27 cellular contexts compared by ENCODE assay signal in the genomic region with DNA sequence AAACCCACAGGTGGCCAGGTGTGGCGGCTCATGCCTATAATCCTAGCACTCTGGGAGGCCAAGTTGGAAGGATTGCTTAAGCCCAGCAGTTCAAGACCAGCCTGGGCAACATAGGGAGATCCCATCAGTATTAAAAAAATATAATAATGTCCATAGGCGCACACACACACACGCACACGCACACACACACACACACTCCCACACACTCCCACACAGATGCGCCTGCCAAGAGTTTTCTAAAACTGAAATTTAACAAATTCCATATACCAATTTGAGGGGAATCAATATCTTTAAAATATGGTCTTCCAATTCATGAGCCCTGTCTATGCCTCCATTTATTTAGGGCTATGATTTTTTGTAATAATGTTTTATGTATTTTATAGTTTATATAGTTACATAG.
"Had no signal": no experiment of that assay in that cellular context is flagged by ENCODE, and none has a peak within 500 bp of the region (broad histone marks: within the 10 kb centered on the region; RNA-seq: fewer than 3 reads in every experiment).

No MANE protein-coding gene starts in this region.

- DNase-seq: natural killer cell; occipital lobe; ovary; right cardiac atrium; right lobe of liver; sigmoid colon; small intestine; stimulated activated CD4-positive, alpha-beta T cell treated with anti-CD3 and anti-CD28 coated beads, Interleukin-15, amount 100 ng/mL, for 24 hours; stimulated activated CD4-positive, alpha-beta T cell treated with anti-CD3 and anti-CD28 coated beads, Interleukin-2, amount 100 ng/mL, for 24 hours; stimulated activated CD4-positive, alpha-beta T cell treated with anti-CD3 and anti-CD28 coated beads, Interleukin-2, amount 100 ng/mL, for 48 hours; stimulated activated CD4-positive, alpha-beta T cell treated with anti-CD3 and anti-CD28 coated beads, Interleukin-4, amount 100 ng/mL, for 24 hours; stimulated activated naive B cell treated with anti-CD40 and anti-IgM and Interleukin-4, amounts not matched to agents 10 μg/mL and 1 μg/mL and 100 μg/mL, for 72 hours; stimulated activated naive CD4-positive, alpha-beta T cell treated with Interleukin-2 at 50 U/mL for 16 hours; stomach; thyroid gland; upper lobe of right lung; uterus had no signal

- H3K9ac ChIP-seq: neural progenitor cell, parathyroid adenoma had no signal

- H3K79me2 ChIP-seq: parathyroid adenoma had no signal

- H3K27me3 ChIP-seq: neural progenitor cell, ovary, right lobe of liver, sigmoid colon, stomach, thyroid gland, tibial nerve, upper lobe of right lung, uterus had no signal

- H3K4me1 ChIP-seq: neural progenitor cell, parathyroid adenoma, psoas muscle, right lobe of liver, sigmoid colon, stomach, thyroid gland, tibial nerve, upper lobe of right lung, uterus had no signal

- H3K9me3 Mint-ChIP-seq: natural killer cell; nephron; neural progenitor cell; stimulated activated effector memory CD8-positive, alpha-beta T cell treated with anti-CD3 and anti-CD28 coated beads, Interleukin-12 subunit alpha, Interleukin-12 subunit beta, amount 100 ng/mL, for 72 hours; stimulated activated naive B cell treated with anti-CD40 and anti-IgM and Interleukin-4, amounts not matched to agents 10 μg/mL and 1 μg/mL and 100 μg/mL, for 72 hours; stimulated activated naive CD8-positive, alpha-beta T cell treated with anti-CD3 and anti-CD28 coated beads, Interleukin-15, Interleukin-2, amounts not matched to agents 100 ng/mL and 50 ng/mL, for 24 hours; type B pancreatic cell had no signal

- H3K36me3 ChIP-seq: neural progenitor cell, ovary, right lobe of liver, thoracic aorta, thyroid gland, upper lobe of right lung, uterus had no signal

- H3K4me1 Mint-ChIP-seq: natural killer cell; nephron; stimulated activated effector memory CD8-positive, alpha-beta T cell treated with anti-CD3 and anti-CD28 coated beads, Interleukin-12 subunit alpha, Interleukin-12 subunit beta, amount 100 ng/mL, for 72 hours had no signal

- H3K27me3 Mint-ChIP-seq: progenitor cell of endocrine pancreas; stimulated activated naive B cell treated with anti-CD40 and anti-IgM and Interleukin-4, amounts not matched to agents 10 μg/mL and 1 μg/mL and 100 μg/mL, for 72 hours; stimulated activated naive CD8-positive, alpha-beta T cell treated with anti-CD3 and anti-CD28 coated beads, Interleukin-15, Interleukin-2, amounts not matched to agents 100 ng/mL and 50 ng/mL, for 24 hours; type B pancreatic cell had no signal

- FAIRE-seq: small intestine had no signal

- H3K4me3 ChIP-seq: neural progenitor cell, ovary, psoas muscle, right lobe of liver, sigmoid colon, stomach, thoracic aorta, thyroid gland, tibial nerve, upper lobe of right lung, uterus had no signal

- H2AFZ ChIP-seq: neural progenitor cell, parathyroid adenoma had no signal

- H3K27ac ChIP-seq: neural progenitor cell, ovary, parathyroid adenoma, psoas muscle, right lobe of liver, sigmoid colon, stomach, thoracic aorta, thyroid gland, tibial nerve, upper lobe of right lung, uterus had no signal

- H3K36me3 Mint-ChIP-seq: natural killer cell; stimulated activated effector memory CD8-positive, alpha-beta T cell treated with anti-CD3 and anti-CD28 coated beads, Interleukin-12 subunit alpha, Interleukin-12 subunit beta, amount 100 ng/mL, for 72 hours; stimulated activated naive B cell treated with anti-CD40 and anti-IgM and Interleukin-4, amounts not matched to agents 10 μg/mL and 1 μg/mL and 100 μg/mL, for 72 hours had no signal

- H3K27ac Mint-ChIP-seq: natural killer cell; nephron; neural progenitor cell; progenitor cell of endocrine pancreas; stimulated activated effector memory CD8-positive, alpha-beta T cell treated with anti-CD3 and anti-CD28 coated beads, Interleukin-12 subunit alpha, Interleukin-12 subunit beta, amount 100 ng/mL, for 72 hours; stimulated activated naive B cell treated with anti-CD40 and anti-IgM and Interleukin-4, amounts not matched to agents 10 μg/mL and 1 μg/mL and 100 μg/mL, for 72 hours; stimulated activated naive CD8-positive, alpha-beta T cell treated with anti-CD3 and anti-CD28 coated beads, Interleukin-15, Interleukin-2, amounts not matched to agents 100 ng/mL and 50 ng/mL, for 24 hours; type B pancreatic cell had no signal

- H3K4me3 Mint-ChIP-seq: natural killer cell; nephron; neural progenitor cell; stimulated activated effector memory CD8-positive, alpha-beta T cell treated with anti-CD3 and anti-CD28 coated beads, Interleukin-12 subunit alpha, Interleukin-12 subunit beta, amount 100 ng/mL, for 72 hours; stimulated activated naive B cell treated with anti-CD40 and anti-IgM and Interleukin-4, amounts not matched to agents 10 μg/mL and 1 μg/mL and 100 μg/mL, for 72 hours; stimulated activated naive CD8-positive, alpha-beta T cell treated with anti-CD3 and anti-CD28 coated beads, Interleukin-15, Interleukin-2, amounts not matched to agents 100 ng/mL and 50 ng/mL, for 24 hours; type B pancreatic cell had no signal

- ATAC-seq: natural killer cell; psoas muscle; right cardiac atrium; right lobe of liver; stimulated activated effector memory CD8-positive, alpha-beta T cell treated with anti-CD3 and anti-CD28 coated beads, Interleukin-12 subunit alpha, Interleukin-12 subunit beta, amount 100 ng/mL, for 72 hours; stimulated activated naive B cell treated with anti-CD40 and anti-IgM and Interleukin-4, amounts not matched to agents 10 μg/mL and 1 μg/mL and 100 μg/mL, for 72 hours; upper lobe of right lung had no signal

- H3K4me2 ChIP-seq: neural progenitor cell had no signal

- H3K9me3 ChIP-seq: ovary, psoas muscle, right lobe of liver, sigmoid colon, stomach, thoracic aorta, thyroid gland, tibial nerve, upper lobe of right lung, uterus had no signal
